Comparison of ENCODE assay signal across 8 cellular contexts in genomic region chr19:56538254-56538760, GRCh38. TPM values are rescaled to one million over a fixed set of nuclear protein-coding genes. Genes with fewer than 3 reads are reported as not detected.
A peak's percentile ranks its signal among the peaks of the same experiment; 100 is the strongest.
DNase-seq lines count a peak whose midpoint lies in the region; ATAC-seq and TF ChIP-seq lines count a peak whose summit lies in the region.

No MANE protein-coding gene starts in this region.

- H3K9me3 ChIP-seq in endodermal cell (ENCODE audit: control insufficient read depth, low read length): peaks cover 78% of the 10 kb centered on the region

- H3K27ac ChIP-seq in endodermal cell (ENCODE audit: low read depth, low read length): peak overlapping the region; percentile 80

- H3K36me3 Mint-ChIP-seq in endodermal cell (ENCODE audit: low read depth): peaks cover 28% of the 10 kb centered on the region

- TF ChIP-seq CTCF in endodermal cell (conservative IDR thresholded peaks at IDR 0.05): no peak

- H3K36me3 ChIP-seq in endodermal cell (ENCODE audit: control insufficient read depth, insufficient read depth, low read length): peaks cover 15% of the 10 kb centered on the region

- peak; percentile 71 for ATAC-seq in HG03108 (IDR thresholded peaks at IDR 0.05; ENCODE audit: unreplicated experiment)

- H3K4me3 ChIP-seq in GM08714 (ENCODE audit: low read length) (peak overlapping the region; percentile 76), endodermal cell (ENCODE audit: low read length) (peak overlapping the region; percentile 82)

- peak overlapping the region; percentile 89 for H3K27ac Mint-ChIP-seq in endodermal cell

- H3K27me3 Mint-ChIP-seq in endodermal cell (ENCODE audit: insufficient read depth): peaks cover 2% of the 10 kb centered on the region

- H3K9me3 Mint-ChIP-seq in endodermal cell: peaks cover 61% of the 10 kb centered on the region

- peaks cover 6% of the 10 kb centered on the region for H3K4me1 Mint-ChIP-seq in endodermal cell

- peak overlapping the region; percentile 80 for H3K4me3 Mint-ChIP-seq in endodermal cell

- no peaks in the 10 kb centered on the region for H3K4me1 ChIP-seq in endodermal cell (ENCODE audit: control insufficient read depth, insufficient read depth, low read length)

- 1 to 3% methylated on average over 21 to 43 of the region's 46 CpGs for WGBS in endodermal cell (ENCODE audit: insufficient coverage in 1 of 2, insufficient read length in 1 of 2), 2 experiments

- DNase-seq in NCI-H748 treated with DMSO at 0.1 percent for 48 hours (lab: John Stamatoyannopoulos, UW) (peak; percentile 92), endodermal cell (peak; percentile 97), mesenteric fat pad (ENCODE audit: low spot score) (peak; percentile 94), NCI-H226 (no peak)
- DNase-seq in activated CD8-positive, alpha-beta memory T cell treated with anti-CD3 and anti-CD28 coated beads, Interleukin-2, amount 50 U/mL, for 48 hours: peak; percentile 91
- DNase-seq in stimulated activated CD4-positive, alpha-beta T cell treated with anti-CD3 and anti-CD28 coated beads, TNF-alpha, amount 100 ng/mL, for 48 hours (ENCODE audit: low read depth in 3 of 3): peak; percentile 67 to 87 (median 87)

- H3K27me3 ChIP-seq in endodermal cell (ENCODE audit: control insufficient read depth, insufficient read depth, low read length, poor library complexity, severe bottlenecking): no peaks in the 10 kb centered on the region

- no peak overlapping the region for H3K9ac ChIP-seq in endodermal cell (ENCODE audit: extremely low read depth, low read length, poor library complexity, severe bottlenecking)

RNA-seq across cellular contexts. Expression of gene ZFP28, which starts 0.4 kb away (rescaled TPM):
- total RNA-seq in endodermal cell (1 to 10 TPM; 4.8 to 6.8 TPM), mesenteric fat pad (5.6 TPM)
- 7.4 TPM for polyA plus RNA-seq in endodermal cell (2013, experiment 1 of 2)
- polyA plus RNA-seq in endodermal cell (2013, experiment 2 of 2): 7.8 TPM

RNA-seq across cellular contexts. Expression of gene ZNF470, which starts 29.0 kb away (rescaled TPM):
- total RNA-seq in endodermal cell (1 to 10 TPM; 6.7 to 8.1 TPM), mesenteric fat pad (2.4 TPM)
- 4.6 TPM for polyA plus RNA-seq in endodermal cell (2013, experiment 1 of 2)
- 4.8 TPM for polyA plus RNA-seq in endodermal cell (2013, experiment 2 of 2)

RNA-seq across cellular contexts. Expression of gene ZNF471, which starts 30.7 kb away (rescaled TPM):
- total RNA-seq in endodermal cell (1 to 10 TPM in 1 of 2 donors, under 1 TPM in 1; 0.07 to 3.8 TPM), mesenteric fat pad (6.2 TPM)
- 1.4 TPM for polyA plus RNA-seq in endodermal cell (2013, experiment 1 of 2)
- 2.8 TPM for polyA plus RNA-seq in endodermal cell (2013, experiment 2 of 2)

RNA-seq across cellular contexts. Expression of gene ZNF71, which starts 56.8 kb away (rescaled TPM):
- total RNA-seq in endodermal cell (1 to 10 TPM; 8.8 to 9.1 TPM), mesenteric fat pad (7.0 TPM)
- 15.0 TPM for polyA plus RNA-seq in endodermal cell (2013, experiment 1 of 2)
- 15.3 TPM for polyA plus RNA-seq in endodermal cell (2013, experiment 2 of 2)
